Comparison of ENCODE assay signal across 8 cellular contexts in genomic region chr1:205505076-205505729, GRCh38. TPM values are rescaled to one million over a fixed set of nuclear protein-coding genes. Genes with fewer than 3 reads are reported as not detected.
DNase-seq lines count a peak whose midpoint lies in the region; ATAC-seq lines count a peak whose summit lies in the region.

No MANE protein-coding gene starts in this region.

- DNase-seq in CD4-positive, CD25-positive, alpha-beta regulatory T cell = no peak
- DNase-seq in NAMALWA (ENCODE audit: low spot score) (peak; percentile 25), naive B cell (no peak), DMS114 treated with DMSO at 0.1 percent for 48 hours (lab: John Stamatoyannopoulos, UW; ENCODE audit: unreplicated experiment) (no peak), SW 1271 (lab: John Stamatoyannopoulos, UW) (no peak)
- DNase-seq in effector memory CD4-positive, alpha-beta T cell = no peak

- peaks cover 0 to 21% (median 5%) of the 10 kb centered on the region in 4 donors for H3K4me1 Mint-ChIP-seq in CD4-positive, CD25-positive, alpha-beta regulatory T cell
- peaks cover 8 to 24% (median 14%) of the 10 kb centered on the region in 3 donors for H3K4me1 Mint-ChIP-seq in naive B cell

- no peaks in the 10 kb centered on the region for H3K27me3 ChIP-seq in CD4-positive, CD25-positive, alpha-beta regulatory T cell (ENCODE audit: control insufficient read depth, insufficient read depth, low read length)
- H3K27me3 ChIP-seq in effector memory CD4-positive, alpha-beta T cell (replicated peaks; ENCODE audit: control insufficient read depth, insufficient read depth, low read length, poor library complexity, severe bottlenecking) = no peaks in the 10 kb centered on the region

- no peak for ATAC-seq in CD4-positive, CD25-positive, alpha-beta regulatory T cell (ENCODE audit: low read depth in 2 of 2)
- ATAC-seq in naive B cell (ENCODE audit: low read depth in 2 of 2) (no peak), GM19455 (IDR thresholded peaks at IDR 0.05; ENCODE audit: unreplicated experiment) (no peak), HG02885 (IDR thresholded peaks at IDR 0.05; ENCODE audit: poor library complexity, unreplicated experiment) (no peak)

- H3K4me3 ChIP-seq in CD4-positive, CD25-positive, alpha-beta regulatory T cell (ENCODE audit: low read depth, low read length) = peak overlapping the region; percentile 40
- peak overlapping the region; percentile 63 for H3K4me3 ChIP-seq in effector memory CD4-positive, alpha-beta T cell (ENCODE audit: insufficient read depth, low read depth, low read length, poor library complexity, severe bottlenecking)

- no peaks in the 10 kb centered on the region for H3K36me3 ChIP-seq in CD4-positive, CD25-positive, alpha-beta regulatory T cell (ENCODE audit: control insufficient read depth, insufficient read depth, low read length)
- H3K36me3 ChIP-seq in effector memory CD4-positive, alpha-beta T cell (ENCODE audit: control insufficient read depth, insufficient read depth, low read length) = no peaks in the 10 kb centered on the region

- peak overlapping the region; percentile 14 to 84 (median 81) for H3K4me3 Mint-ChIP-seq in CD4-positive, CD25-positive, alpha-beta regulatory T cell
- peak overlapping the region; percentile 73 to 94 (median 90) for H3K4me3 Mint-ChIP-seq in naive B cell

- H3K27me3 Mint-ChIP-seq in CD4-positive, CD25-positive, alpha-beta regulatory T cell = peaks cover 67% of the 10 kb centered on the region
- H3K27me3 Mint-ChIP-seq in naive B cell = no peaks in the 10 kb centered on the region

- H3K36me3 Mint-ChIP-seq in CD4-positive, CD25-positive, alpha-beta regulatory T cell = no peaks in the 10 kb centered on the region
- H3K36me3 Mint-ChIP-seq in naive B cell = no peaks in the 10 kb centered on the region

- H3K27ac ChIP-seq in CD4-positive, CD25-positive, alpha-beta regulatory T cell (ENCODE audit: insufficient read depth, low read length, poor library complexity, severe bottlenecking) = no peak overlapping the region
- no peak overlapping the region for H3K27ac ChIP-seq in effector memory CD4-positive, alpha-beta T cell (ENCODE audit: insufficient read depth, low read length, poor library complexity, severe bottlenecking)

- peak overlapping the region in 1 of 3 donors; percentile 20 for H3K27ac Mint-ChIP-seq in CD4-positive, CD25-positive, alpha-beta regulatory T cell
- H3K27ac Mint-ChIP-seq in naive B cell = peak overlapping the region in 5 of 6 donors; percentile 67 to 95 (median 83)

- no peaks in the 10 kb centered on the region for H3K9me3 Mint-ChIP-seq in CD4-positive, CD25-positive, alpha-beta regulatory T cell
- H3K9me3 Mint-ChIP-seq in naive B cell = no peaks in the 10 kb centered on the region

- H3K4me1 ChIP-seq in CD4-positive, CD25-positive, alpha-beta regulatory T cell (ENCODE audit: control insufficient read depth, insufficient read depth, low read length, poor library complexity, severe bottlenecking) = peaks cover 10% of the 10 kb centered on the region
- H3K4me1 ChIP-seq in effector memory CD4-positive, alpha-beta T cell (ENCODE audit: control insufficient read depth, insufficient read depth, low read length, poor library complexity, severe bottlenecking) = peaks cover 8% of the 10 kb centered on the region

- H3K9me3 ChIP-seq in CD4-positive, CD25-positive, alpha-beta regulatory T cell (ENCODE audit: control insufficient read depth in 2 of 2, low read length in 2 of 2) = no peaks in the 10 kb centered on the region
- H3K9me3 ChIP-seq in effector memory CD4-positive, alpha-beta T cell (ENCODE audit: control insufficient read depth, low read length) = no peaks in the 10 kb centered on the region

RNA-seq across cellular contexts. Expression of gene CDK18, which starts 0.7 kb away (rescaled TPM):
- 0.49 TPM for total RNA-seq in CD4-positive, CD25-positive, alpha-beta regulatory T cell
- polyA plus RNA-seq in CD4-positive, CD25-positive, alpha-beta regulatory T cell = not detected
- polyA plus RNA-seq in naive B cell (ENCODE audit: low read depth in 6 of 6) = 1 to 10 TPM in 1 of 6 donors, under 1 TPM in 3, not detected in 2; 0.40 to 1.4 (median 0.50) TPM

RNA-seq across cellular contexts. Expression of gene BLACAT1, which starts 49.4 kb away (rescaled TPM):
- 0.15 TPM for total RNA-seq in CD4-positive, CD25-positive, alpha-beta regulatory T cell
- polyA plus RNA-seq in CD4-positive, CD25-positive, alpha-beta regulatory T cell = not detected
- polyA plus RNA-seq in naive B cell (ENCODE audit: low read depth in 6 of 6) = not detected
